In the genomic region with DNA sequence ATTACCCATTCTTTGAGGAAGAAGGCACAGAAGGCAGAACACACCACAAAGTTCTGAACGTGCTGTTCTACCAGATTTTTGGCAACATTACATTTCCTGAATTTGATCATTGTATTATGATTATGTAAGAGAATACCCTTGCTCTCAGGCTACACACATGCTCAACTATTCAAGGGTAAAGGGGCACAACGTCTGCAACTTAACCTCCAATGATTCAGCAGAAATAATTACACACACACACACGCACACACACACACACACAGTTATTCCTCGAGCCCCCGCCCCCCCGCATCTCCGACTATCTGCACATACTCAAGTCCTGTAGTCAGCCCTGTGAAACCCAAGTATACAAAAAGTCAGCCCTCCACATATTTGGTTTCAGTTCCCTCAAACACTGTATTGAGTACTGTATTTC, we compare ENCODE assay signal across 14 cellular contexts. TPM values are rescaled to one million over a fixed set of nuclear protein-coding genes. Genes with fewer than 3 reads are reported as not detected.
DNase-seq lines count a peak whose midpoint lies in the region; ATAC-seq and TF ChIP-seq lines count a peak whose summit lies in the region.
"Had no signal": no experiment of that assay in that cellular context is flagged by ENCODE, and none has a peak within 500 bp of the region (broad histone marks: within the 10 kb centered on the region; RNA-seq: fewer than 3 reads in every experiment).

No MANE protein-coding gene starts in this region.

- CTCF ChIA-PET in activated B cell treated with CpG ODN at 0.5 μM for 24 hours (lab: Charles Lee), result no interaction called here
- CTCF ChIA-PET in OCI-LY7 (lab: Charles Lee; ENCODE audit: unreplicated experiment), result no interaction called here

- H3K9me3 Mint-ChIP-seq in activated B cell treated with CpG ODN at 0.5 μM for 24 hours, result no peaks in the 10 kb centered on the region
- H3K9me3 Mint-ChIP-seq: activated T-helper 2 cell treated with anti-CD3 and anti-CD28 coated beads, Interferon-gamma antibody, Interleukin-2, Interleukin-4, amounts not matched to agents 10 μg/mL and 5 μg/mL and 100 μg/mL, durations not matched to agents 14 hours and 24 hours and 36 hours had no signal

- H3K4me1 Mint-ChIP-seq in activated B cell treated with CpG ODN at 0.5 μM for 24 hours, result peaks cover 19% of the 10 kb centered on the region

- intact Hi-C loops in activated B cell treated with CpG ODN at 0.5 μM for 24 hours (cut with micrococcal nuclease), result no loop called here
- intact Hi-C loops in gastrocnemius medialis (cut with DNase I; ENCODE audit: low total_unique reads), result no loop called here
- intact Hi-C loops in OCI-LY7 (cut with micrococcal nuclease; ENCODE audit: unreplicated experiment), result no loop called here
- intact Hi-C loops in aorta (cut with DNase I), result no loop called here

- no peaks in the 10 kb centered on the region for H3K27me3 Mint-ChIP-seq in activated B cell treated with CpG ODN at 0.5 μM for 24 hours

- peaks cover 88% of the 10 kb centered on the region for H3K36me3 Mint-ChIP-seq in activated B cell treated with CpG ODN at 0.5 μM for 24 hours (ENCODE audit: low read depth)

- 0 out of 2 replicates have a peak, but pooled peaks cover under 1% of the 10 kb centered on the region for H3K79me2 ChIP-seq in OCI-LY7 (ENCODE audit: insufficient read depth, low read depth, low read length)

- BruUV-seq in OCI-LY7 (replicated peaks; lab: Mats Ljungman, UMichigan), result no TSS peak

- H3K4me3 ChIP-seq in foreskin fibroblast (ENCODE audit: low read depth in 1 of 2, low read length in 2 of 2) (no peak overlapping the region), gastrocnemius medialis (no peak overlapping the region), OCI-LY7 (ENCODE audit: low read depth, low read length, poor library complexity, severe bottlenecking) (no peak overlapping the region), aorta (ENCODE audit: low read length in 2 of 2) (no peak overlapping the region)
- H3K4me3 ChIP-seq: Peyer's patch, thoracic aorta had no signal

- no peak for TF ChIP-seq CTCF in activated B cell treated with CpG ODN at 0.5 μM for 24 hours (IDR thresholded peaks at IDR 0.05)
- TF ChIP-seq CTCF in foreskin fibroblast (IDR thresholded peaks at IDR 0.05; ENCODE audit: low read depth, low read length), result no peak
- no peak for TF ChIP-seq CTCF in gastrocnemius medialis (IDR thresholded peaks at IDR 0.05 in 4 of 5, conservative IDR thresholded peaks at IDR 0.05 in 1 of 5)
- TF ChIP-seq CTCF in OCI-LY7 (conservative IDR thresholded peaks at IDR 0.05; ENCODE audit: low read length), result no peak

- no peak overlapping the region for H3K27ac Mint-ChIP-seq in activated B cell treated with CpG ODN at 0.5 μM for 24 hours
- H3K27ac Mint-ChIP-seq: activated T-helper 2 cell treated with anti-CD3 and anti-CD28 coated beads, Interferon-gamma antibody, Interleukin-2, Interleukin-4, amounts not matched to agents 10 μg/mL and 5 μg/mL and 100 μg/mL, durations not matched to agents 14 hours and 24 hours and 36 hours had no signal

- peaks cover 7 to 88% of the 10 kb centered on the region in 2 donors for H3K36me3 ChIP-seq in gastrocnemius medialis
- peaks cover 99% of the 10 kb centered on the region for H3K36me3 ChIP-seq in OCI-LY7 (ENCODE audit: insufficient read depth, low read length)
- H3K36me3 ChIP-seq in aorta (ENCODE audit: control insufficient read depth in 1 of 2, insufficient read depth in 2 of 2, low read length in 1 of 2), result peaks cover 2 to 30% of the 10 kb centered on the region in 2 donors

- DNase-seq in HCEC 1CT (peak; percentile 89), activated B cell treated with CpG ODN at 0.5 μM for 24 hours (no peak), foreskin fibroblast (peak; percentile 72 to 82), gastrocnemius medialis (peak in 1 of 2 donors; percentile 43), OCI-LY7 (ENCODE audit: low spot score) (no peak), Kasumi-1 (lab: John Stamatoyannopoulos, UW) (no peak), aorta (no peak), NCI-H2196 treated with DMSO at 0.1 percent for 48 hours (lab: John Stamatoyannopoulos, UW; ENCODE audit: unreplicated experiment) (no peak)
- DNase-seq: effector CD4-positive, alpha-beta T cell; NCI-H1930; stimulated activated CD4-positive, alpha-beta T cell treated with anti-CD3 and anti-CD28 coated beads, Interleukin-1b, Interleukin-23, amount 100 ng/mL, for 48 hours had no signal

- H2AFZ ChIP-seq in OCI-LY7 (ENCODE audit: low read length), result no peak overlapping the region

- no peak overlapping the region for H3K4me3 Mint-ChIP-seq in activated B cell treated with CpG ODN at 0.5 μM for 24 hours

- ATAC-seq in activated B cell treated with CpG ODN at 0.5 μM for 24 hours (ENCODE audit: low read depth) (peak; percentile 56), gastrocnemius medialis (peak; percentile 57 to 71), aorta (ENCODE audit: low FRiP score) (no peak)

- H3K9me2 ChIP-seq in OCI-LY7 (ENCODE audit: insufficient read depth, low read length), result no peaks in the 10 kb centered on the region

- H3K4me2 ChIP-seq in OCI-LY7 (ENCODE audit: low read length), result no peak overlapping the region

- TF ChIP-seq POLR2A in gastrocnemius medialis (IDR thresholded peaks at IDR 0.05), result no peak

- POLR2A ChIA-PET in activated B cell treated with CpG ODN at 0.5 μM for 24 hours (lab: Charles Lee) (no interaction called here), OCI-LY7 (lab: Charles Lee) (interaction anchor here (0.7 kb wide), 1 partner anchor 67 kb away, joined by 3 read pairs; no protein-coding TSS in a partner anchor)

- H3K27me3 ChIP-seq in gastrocnemius medialis (no peaks in the 10 kb centered on the region), aorta (ENCODE audit: control insufficient read depth in 1 of 2, insufficient read depth in 2 of 2, low read length in 1 of 2) (no peaks in the 10 kb centered on the region)
- H3K27me3 ChIP-seq: Peyer's patch had no signal

- in situ Hi-C loops in gastrocnemius medialis (cut with MboI; ENCODE audit: low sequenced_read_pairs in 4 of 4), result loop anchor here in 2 of 4 donors (25.0 kb wide), 1 partner anchor 536 kb away; no protein-coding TSS in a partner anchor

- H3K9me3 ChIP-seq in gastrocnemius medialis (no peaks in the 10 kb centered on the region), OCI-LY7 (ENCODE audit: low read length) (no peaks in the 10 kb centered on the region), aorta (ENCODE audit: control insufficient read depth, low read length) (no peaks in the 10 kb centered on the region)
- H3K9me3 ChIP-seq: Peyer's patch, thoracic aorta had no signal

- WGBS in aorta, 2 donors, result 64% methylated on average over 7 of the region's 7 CpGs

- H3K27ac ChIP-seq in gastrocnemius medialis (peak overlapping the region; percentile 57 to 91 (median 74)), OCI-LY7 (ENCODE audit: low read depth, low read length, poor library complexity, severe bottlenecking) (no peak overlapping the region), aorta (ENCODE audit: low read depth in 1 of 2, low read length in 2 of 2) (no peak overlapping the region)
- H3K27ac ChIP-seq: thoracic aorta had no signal

- H4K20me1 ChIP-seq in OCI-LY7 (ENCODE audit: insufficient read depth, low read length), result no peaks in the 10 kb centered on the region

- peaks cover 26 to 34% of the 10 kb centered on the region in 2 donors for H3K4me1 ChIP-seq in gastrocnemius medialis
- H3K4me1 ChIP-seq in OCI-LY7 (ENCODE audit: insufficient read depth, low read length, poor library complexity, severe bottlenecking), result peaks cover 11% of the 10 kb centered on the region
- no peaks in the 10 kb centered on the region for H3K4me1 ChIP-seq in aorta (ENCODE audit: control insufficient read depth in 1 of 2, insufficient read depth in 2 of 2, low read length in 2 of 2)

RNA-seq across cellular contexts. Expression of a gene that starts 26.8 kb away (rescaled TPM):
- 93.4 and 95.2 TPM in 2 replicates for total RNA-seq in activated B cell treated with CpG ODN at 0.5 μM for 24 hours
- 100 to 1,000 TPM; 197 to 219 (median 212) TPM for total RNA-seq in gastrocnemius medialis
- total RNA-seq in OCI-LY7 (2014; rRNA removed; shearing (Covaris generic)), result 148 and 149 TPM in 2 replicates
- 115 and 123 TPM in 2 replicates for total RNA-seq in OCI-LY7 (2022)
- total RNA-seq in aorta, result 100 to 1,000 TPM; 118 to 133 TPM
- 10 to 100 TPM; 64.5 to 90.7 TPM for polyA plus RNA-seq in aorta

Comparison
In these comparisons a context has a peak if more than half of its experiments do, and no peak if none do; other contexts are left out.
1. DNase-seq: peak in HCEC 1CT (single experiment) and foreskin fibroblast (2 of 2); none in activated B cell treated with CpG ODN at 0.5 μM for 24 hours (single experiment), OCI-LY7 (single experiment), Kasumi-1 (0 of 2), aorta (0 of 2) and NCI-H2196 treated with DMSO at 0.1 percent for 48 hours (single experiment).
2. H3K27ac ChIP-seq: peak in gastrocnemius medialis (4 of 4); none in OCI-LY7 (single experiment) and aorta (0 of 2).